ENCODE assay signal across 8 cellular contexts in genomic region chr15:44193651-44194396, GRCh38. TPM values are rescaled to one million over a fixed set of nuclear protein-coding genes. Genes with fewer than 3 reads are reported as not detected.
A peak's percentile ranks its signal among the peaks of the same experiment; 100 is the strongest.
DNase-seq lines count a peak whose midpoint lies in the region; ATAC-seq lines count a peak whose summit lies in the region.

No MANE protein-coding gene starts in this region.

- no peak overlapping the region for H3K4me3 ChIP-seq in CD8-positive, alpha-beta memory T cell (ENCODE audit: low read length)
- peak overlapping the region; percentile 76 for H3K4me3 ChIP-seq in HUES64 (ENCODE audit: low read length)

- peaks cover 17% of the 10 kb centered on the region for H3K4me1 ChIP-seq in CD8-positive, alpha-beta memory T cell (ENCODE audit: insufficient read depth, low read length)
- peaks cover 8% of the 10 kb centered on the region for H3K4me1 ChIP-seq in HUES64 (ENCODE audit: insufficient read depth, low read length)

- 6% methylated on average over 21 of the region's 22 CpGs for WGBS in HUES64

- H3K9ac ChIP-seq in HUES64 (ENCODE audit: low read depth, low read length) = peak overlapping the region; percentile 35

- H3K36me3 ChIP-seq in CD8-positive, alpha-beta memory T cell (ENCODE audit: insufficient read depth, low read length) = no peaks in the 10 kb centered on the region
- H3K36me3 ChIP-seq in HUES64 (ENCODE audit: insufficient read depth, low read length) = no peaks in the 10 kb centered on the region

- CTCF ChIA-PET in CD8-positive, alpha-beta memory T cell (lab: Charles Lee) = no interaction called here
- CTCF ChIA-PET in activated CD4-positive, alpha-beta memory T cell treated with anti-CD3 and anti-CD28 coated beads, Interleukin-2, amount 10 ng/mL, durations not matched to agents 7 days and 5 days (lab: Charles Lee) = no interaction called here

- H3K27me3 Mint-ChIP-seq in CD8-positive, alpha-beta memory T cell = peaks cover 40 to 72% of the 10 kb centered on the region in 2 donors
- peaks cover 58% of the 10 kb centered on the region for H3K27me3 Mint-ChIP-seq in activated CD4-positive, alpha-beta memory T cell treated with anti-CD3 and anti-CD28 coated beads, Interleukin-2, amount 10 ng/mL, durations not matched to agents 7 days and 5 days

- peak in 1 of 5 donors; percentile 3 for DNase-seq in CD8-positive, alpha-beta memory T cell
- DNase-seq in activated CD4-positive, alpha-beta memory T cell treated with anti-CD3 and anti-CD28 coated beads, Interleukin-2, amount 10 ng/mL, durations not matched to agents 7 days and 5 days = no peak
- DNase-seq in globus pallidus (ENCODE audit: low spot score) (peak; percentile 78), putamen (ENCODE audit: low spot score) (peak; percentile 70), GM19240 (ENCODE audit: insufficient read length, low spot score) (no peak)

- peaks cover 0 to 3% (median 0%) of the 10 kb centered on the region in 3 donors for H3K36me3 Mint-ChIP-seq in CD8-positive, alpha-beta memory T cell
- H3K36me3 Mint-ChIP-seq in activated CD4-positive, alpha-beta memory T cell treated with anti-CD3 and anti-CD28 coated beads, Interleukin-2, amount 10 ng/mL, durations not matched to agents 7 days and 5 days (ENCODE audit: low read depth) = no peaks in the 10 kb centered on the region

- no peaks in the 10 kb centered on the region for H3K9me3 ChIP-seq in CD8-positive, alpha-beta memory T cell (ENCODE audit: low read length)
- H3K9me3 ChIP-seq in HUES64 (ENCODE audit: insufficient read depth, low read depth, low read length) = no peaks in the 10 kb centered on the region

- H3K27ac ChIP-seq in CD8-positive, alpha-beta memory T cell (ENCODE audit: low read depth, low read length) = no peak overlapping the region
- H3K27ac ChIP-seq in HUES64 (ENCODE audit: low read depth, low read length) = no peak overlapping the region

- POLR2A ChIA-PET in CD8-positive, alpha-beta memory T cell (lab: Charles Lee) = interaction anchor here (0.6 kb wide), 1 partner anchor 95 kb away, joined by 3 read pairs; the partner anchor contains the start of gene GOLM2
- POLR2A ChIA-PET in activated CD4-positive, alpha-beta memory T cell treated with anti-CD3 and anti-CD28 coated beads, Interleukin-2, amount 10 ng/mL, durations not matched to agents 7 days and 5 days (lab: Charles Lee) = interaction anchor here (0.6 kb wide), 1 partner anchor 393 kb away, joined by 4 read pairs; the partner anchor contains the start of gene HYPK

- H3K9me3 Mint-ChIP-seq in CD8-positive, alpha-beta memory T cell = peaks cover 0 to 4% (median 0%) of the 10 kb centered on the region in 5 donors
- no peaks in the 10 kb centered on the region for H3K9me3 Mint-ChIP-seq in activated CD4-positive, alpha-beta memory T cell treated with anti-CD3 and anti-CD28 coated beads, Interleukin-2, amount 10 ng/mL, durations not matched to agents 7 days and 5 days

- H3K27me3 ChIP-seq in CD8-positive, alpha-beta memory T cell (ENCODE audit: insufficient read depth, low read length, poor library complexity, severe bottlenecking) = peaks cover 35% of the 10 kb centered on the region
- peaks cover 20% of the 10 kb centered on the region for H3K27me3 ChIP-seq in HUES64 (ENCODE audit: insufficient read depth, low read length)

- peak overlapping the region in 2 of 8 donors; percentile 55 to 56 for H3K27ac Mint-ChIP-seq in CD8-positive, alpha-beta memory T cell
- H3K27ac Mint-ChIP-seq in activated CD4-positive, alpha-beta memory T cell treated with anti-CD3 and anti-CD28 coated beads, Interleukin-2, amount 10 ng/mL, durations not matched to agents 7 days and 5 days = no peak overlapping the region

- ATAC-seq in HG02938 (IDR thresholded peaks at IDR 0.05; ENCODE audit: unreplicated experiment) (no peak), GM19467 (IDR thresholded peaks at IDR 0.05; ENCODE audit: unreplicated experiment) (no peak)

- peaks cover 17 to 24% (median 20%) of the 10 kb centered on the region in 3 donors for H3K4me1 Mint-ChIP-seq in CD8-positive, alpha-beta memory T cell
- peaks cover 24% of the 10 kb centered on the region for H3K4me1 Mint-ChIP-seq in activated CD4-positive, alpha-beta memory T cell treated with anti-CD3 and anti-CD28 coated beads, Interleukin-2, amount 10 ng/mL, durations not matched to agents 7 days and 5 days

- H3K4me3 Mint-ChIP-seq in CD8-positive, alpha-beta memory T cell = peak overlapping the region; percentile 60 to 86 (median 73)
- peak overlapping the region; percentile 43 for H3K4me3 Mint-ChIP-seq in activated CD4-positive, alpha-beta memory T cell treated with anti-CD3 and anti-CD28 coated beads, Interleukin-2, amount 10 ng/mL, durations not matched to agents 7 days and 5 days

RNA-seq across cellular contexts. Expression of gene FRMD5, which starts 1.2 kb away (rescaled TPM):
- total RNA-seq in CD8-positive, alpha-beta memory T cell = under 1 TPM; 0.28 to 0.44 TPM
- 0.37 TPM for polyA plus RNA-seq in CD8-positive, alpha-beta memory T cell
- polyA plus RNA-seq in HUES64 (2013, experiment 1 of 2) = 4.2 TPM
- polyA plus RNA-seq in HUES64 (2013, experiment 2 of 2) = 5.1 TPM
- not detected for total RNA-seq in activated CD4-positive, alpha-beta memory T cell treated with anti-CD3 and anti-CD28 coated beads, Interleukin-2, amount 10 ng/mL, durations not matched to agents 7 days and 5 days

Comparison
In these comparisons a context has a peak if more than half of its experiments do, and no peak if none do; other contexts are left out.
1. DNase-seq: peak in globus pallidus (single experiment) and putamen (single experiment); none in activated CD4-positive, alpha-beta memory T cell treated with anti-CD3 and anti-CD28 coated beads, Interleukin-2, amount 10 ng/mL, durations not matched to agents 7 days and 5 days (single experiment) and GM19240 (single experiment).